ENCODE assay signal across 9 cellular contexts in genomic region chr11:116929393-116930090, GRCh38.
DNase-seq lines count a peak whose midpoint lies in the region; ATAC-seq and TF ChIP-seq lines count a peak whose summit lies in the region.
"Had no signal": no experiment of that assay in that cellular context is flagged by ENCODE, and none has a peak within 500 bp of the region (broad histone marks: within the 10 kb centered on the region; RNA-seq: fewer than 3 reads in every experiment).

No MANE protein-coding gene starts in this region.

- H3K4me1 Mint-ChIP-seq in activated CD4-positive, alpha-beta T cell treated with anti-CD3 and anti-CD28 coated beads, Interleukin-2, amount 10 ng/mL, durations not matched to agents 24 days and 14 days = peaks cover 62% of the 10 kb centered on the region
- H3K4me1 Mint-ChIP-seq in activated naive CD8-positive, alpha-beta T cell treated with anti-CD3 and anti-CD28 coated beads, Interleukin-2, amount 10 ng/mL, durations not matched to agents 7 days and 5 days = peaks cover 60% of the 10 kb centered on the region

- H3K27ac Mint-ChIP-seq in activated CD4-positive, alpha-beta T cell treated with anti-CD3 and anti-CD28 coated beads, Interleukin-2, amount 10 ng/mL, durations not matched to agents 24 days and 14 days = peak overlapping the region; percentile 89
- peak overlapping the region; percentile 83 for H3K27ac Mint-ChIP-seq in activated naive CD8-positive, alpha-beta T cell treated with anti-CD3 and anti-CD28 coated beads, Interleukin-2, amount 10 ng/mL, durations not matched to agents 7 days and 5 days

- no peaks in the 10 kb centered on the region for H3K36me3 ChIP-seq in hepatocyte (replicated peaks; ENCODE audit: insufficient read depth, low read depth)
- H3K36me3 ChIP-seq in stomach smooth muscle (ENCODE audit: control insufficient read depth in 2 of 2, insufficient read depth in 2 of 2, low read length in 2 of 2) = peaks cover 5 to 12% of the 10 kb centered on the region in 2 donors

- POLR2A ChIA-PET in activated naive CD8-positive, alpha-beta T cell treated with anti-CD3 and anti-CD28 coated beads, Interleukin-2, amount 10 ng/mL, durations not matched to agents 7 days and 5 days (lab: Charles Lee) = interaction anchor here (0.7 to 2.4 kb wide), 9 partner anchors 41 to 300 kb away, joined by 3 to 15 read pairs (median 4); partner anchors contain the start of genes SIK3 and ZPR1

- H3K9me2 ChIP-seq in hepatocyte (replicated peaks; ENCODE audit: insufficient read depth) = no peaks in the 10 kb centered on the region

- no peaks in the 10 kb centered on the region for H4K20me1 ChIP-seq in hepatocyte (ENCODE audit: insufficient read depth, poor library complexity, severe bottlenecking)

- H3K36me3 Mint-ChIP-seq in activated CD4-positive, alpha-beta T cell treated with anti-CD3 and anti-CD28 coated beads, Interleukin-2, amount 10 ng/mL, durations not matched to agents 24 days and 14 days (ENCODE audit: low read depth) = peaks cover 31% of the 10 kb centered on the region
- peaks cover 19% of the 10 kb centered on the region for H3K36me3 Mint-ChIP-seq in activated naive CD8-positive, alpha-beta T cell treated with anti-CD3 and anti-CD28 coated beads, Interleukin-2, amount 10 ng/mL, durations not matched to agents 7 days and 5 days

- H3K79me2 ChIP-seq in hepatocyte = peaks cover 3% of the 10 kb centered on the region

- H3K4me1 ChIP-seq in hepatocyte (ENCODE audit: insufficient read depth) (peaks cover 11% of the 10 kb centered on the region), stomach smooth muscle (ENCODE audit: control insufficient read depth, insufficient read depth, low read length) (peaks cover 17% of the 10 kb centered on the region)

- TF ChIP-seq CTCF in hepatocyte (IDR thresholded peaks at IDR 0.05; ENCODE audit: poor library complexity) = no peak

- H3K4me3 ChIP-seq in hepatocyte (no peak overlapping the region), stomach smooth muscle (ENCODE audit: low read length in 2 of 2) (peak overlapping the region; percentile 30 to 61)

- intact Hi-C loops in activated CD4-positive, alpha-beta T cell treated with anti-CD3 and anti-CD28 coated beads, Interleukin-2, amount 10 ng/mL, durations not matched to agents 24 days and 14 days (cut with micrococcal nuclease) = loop anchor here (2.0 to 5.0 kb wide), 3 partner anchors 19 to 91 kb away; no protein-coding TSS in a partner anchor

- H3K4me2 ChIP-seq in hepatocyte = peak overlapping the region; percentile 39

- H3K27me3 ChIP-seq in hepatocyte (no peaks in the 10 kb centered on the region), stomach smooth muscle (ENCODE audit: control insufficient read depth in 1 of 2, insufficient read depth in 2 of 2, low read length in 2 of 2) (no peaks in the 10 kb centered on the region)

- WGBS in hepatocyte (ENCODE audit: low lambda C conversion rate, missing lambda C conversion rate) = 58% methylated on average over 6 of the region's 6 CpGs

- peaks cover 6% of the 10 kb centered on the region for H3K9me3 Mint-ChIP-seq in activated CD4-positive, alpha-beta T cell treated with anti-CD3 and anti-CD28 coated beads, Interleukin-2, amount 10 ng/mL, durations not matched to agents 24 days and 14 days
- H3K9me3 Mint-ChIP-seq in activated naive CD8-positive, alpha-beta T cell treated with anti-CD3 and anti-CD28 coated beads, Interleukin-2, amount 10 ng/mL, durations not matched to agents 7 days and 5 days = peaks cover 3% of the 10 kb centered on the region

- no peak overlapping the region for H3K27ac ChIP-seq in hepatocyte
- peak overlapping the region; percentile 18 for H3K27ac ChIP-seq in stomach smooth muscle (ENCODE audit: low read length)

- no peaks in the 10 kb centered on the region for H3K27me3 Mint-ChIP-seq in activated CD4-positive, alpha-beta T cell treated with anti-CD3 and anti-CD28 coated beads, Interleukin-2, amount 10 ng/mL, durations not matched to agents 24 days and 14 days
- H3K27me3 Mint-ChIP-seq in activated naive CD8-positive, alpha-beta T cell treated with anti-CD3 and anti-CD28 coated beads, Interleukin-2, amount 10 ng/mL, durations not matched to agents 7 days and 5 days = no peaks in the 10 kb centered on the region

- H3K9ac ChIP-seq in stomach smooth muscle (ENCODE audit: low read length in 2 of 2) = peak overlapping the region in 1 of 2 donors; percentile 36

- H3K9me3 ChIP-seq in hepatocyte (ENCODE audit: low read depth) = no peaks in the 10 kb centered on the region
- H3K9me3 ChIP-seq in stomach smooth muscle (ENCODE audit: control insufficient read depth in 2 of 2, low read length in 2 of 2) = no peaks in the 10 kb centered on the region

- no peak for ATAC-seq in activated naive CD8-positive, alpha-beta T cell treated with anti-CD3 and anti-CD28 coated beads, Interleukin-2, amount 10 ng/mL, durations not matched to agents 7 days and 5 days (ENCODE audit: low read depth)
- ATAC-seq in HG03460 (IDR thresholded peaks at IDR 0.05; ENCODE audit: unreplicated experiment) = no peak

- H3K4me3 Mint-ChIP-seq in activated CD4-positive, alpha-beta T cell treated with anti-CD3 and anti-CD28 coated beads, Interleukin-2, amount 10 ng/mL, durations not matched to agents 24 days and 14 days = peak overlapping the region; percentile 88
- H3K4me3 Mint-ChIP-seq in activated naive CD8-positive, alpha-beta T cell treated with anti-CD3 and anti-CD28 coated beads, Interleukin-2, amount 10 ng/mL, durations not matched to agents 7 days and 5 days = peak overlapping the region; percentile 82

- no peak overlapping the region for H2AFZ ChIP-seq in hepatocyte

- DNase-seq in activated CD4-positive, alpha-beta T cell treated with anti-CD3 and anti-CD28 coated beads, Interleukin-2, amount 10 ng/mL, durations not matched to agents 24 days and 14 days = no peak
- DNase-seq in activated CD4-positive, alpha-beta T cell treated with anti-CD3 and anti-CD28 coated beads for 48 hours = no peak
- DNase-seq in activated naive CD8-positive, alpha-beta T cell treated with anti-CD3 and anti-CD28 coated beads, Interleukin-2, amount 10 ng/mL, durations not matched to agents 7 days and 5 days = no peak
- DNase-seq in hepatocyte (ENCODE audit: low spot score) (no peak), NCI-H446 treated with DMSO at 0.1 percent for 48 hours (lab: John Stamatoyannopoulos, UW) (no peak)
- no peak for DNase-seq in stimulated activated CD4-positive, alpha-beta T cell treated with anti-CD3 and anti-CD28 coated beads, Interleukin-15, amount 100 ng/mL, for 24 hours
- DNase-seq: ACHN had no signal
